ENCODE assay signal across 9 cellular contexts in the genomic region with DNA sequence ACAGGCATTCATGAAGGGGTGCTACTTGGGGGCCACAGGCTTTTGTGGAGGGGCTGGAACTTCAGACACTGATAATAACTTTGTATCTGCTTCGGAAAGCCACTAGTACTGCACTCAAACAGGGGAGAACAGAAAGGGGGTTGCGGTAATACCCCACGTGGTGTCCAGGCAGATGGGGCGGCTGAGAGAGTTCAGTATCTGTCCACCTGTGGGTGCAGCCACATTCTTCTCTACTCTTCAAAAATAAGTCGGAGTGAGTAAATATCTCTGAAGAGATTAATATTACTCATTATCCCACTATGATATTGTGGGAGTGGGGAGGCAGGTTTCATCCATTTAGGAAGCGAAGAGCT.
DNase-seq lines count a peak whose midpoint lies in the region; ATAC-seq and TF ChIP-seq lines count a peak whose summit lies in the region.
"Had no signal": no experiment of that assay in that cellular context is flagged by ENCODE, and none has a peak within 500 bp of the region (broad histone marks: within the 10 kb centered on the region; RNA-seq: fewer than 3 reads in every experiment).

No MANE protein-coding gene starts in this region.

- H3K9ac ChIP-seq in IMR-90 (ENCODE audit: low read depth, low read length) = no peak overlapping the region

- peak overlapping the region; percentile 59 for H2AK9ac ChIP-seq in IMR-90 (replicated peaks; ENCODE audit: low read depth, low read length, poor library complexity)

- H4K91ac ChIP-seq in IMR-90 (ENCODE audit: insufficient read depth, low read depth, low read length) = peak overlapping the region; percentile 82

- H3K27ac ChIP-seq in C4-2B (peak overlapping the region; percentile 82; the same call in 1 of the 2 replicates), IMR-90 (ENCODE audit: insufficient read depth, low read length) (peak overlapping the region; percentile 57; the same call in 1 of the 2 replicates), neutrophil (peak overlapping the region; percentile 79), adrenal gland (peak overlapping the region in 1 of 5 donors; percentile 90)

- peak overlapping the region; percentile 72 for H4K5ac ChIP-seq in IMR-90 (ENCODE audit: low read depth, low read length)

- peak overlapping the region; percentile 45 for H3K27ac Mint-ChIP-seq in chondrocyte (ENCODE audit: unreplicated experiment)

- WGBS in IMR-90 (ENCODE audit: extremely low coverage in 2 of 2, insufficient read length in 1 of 2), 2 experiments = no CpG with 5 or more reads among the region's 6 CpGs
- 82 to 86% (median 84%) methylated on average over 6 of the region's 6 CpGs for WGBS in adrenal gland, 4 donors

- POLR2A ChIA-PET in IMR-90 (lab: Charles Lee; ENCODE audit: unreplicated experiment) = interaction anchor here (0.6 to 2.1 kb wide), 2 partner anchors 101 to 177 kb away, joined by 5 to 29 read pairs; a partner anchor contains a TSS

- no peaks in the 10 kb centered on the region for H3K36me3 Mint-ChIP-seq in chondrocyte (ENCODE audit: low read depth)

- in situ Hi-C loops in IMR-90 (cut with MboI; ENCODE audit: low sequenced_read_pairs) = loop anchor here (5.0 to 10.0 kb wide), 3 partner anchors 96 to 428 kb away; no protein-coding TSS in a partner anchor

- H3K4me2 ChIP-seq in IMR-90 (ENCODE audit: low read depth, low read length) = peak overlapping the region; percentile 74

- ATAC-seq in IMR-90 (ENCODE audit: low read depth) (no peak), GM21717 (IDR thresholded peaks at IDR 0.05; ENCODE audit: unreplicated experiment) (no peak), GM18502 (IDR thresholded peaks at IDR 0.05; ENCODE audit: poor library complexity, unreplicated experiment) (no peak)

- peaks cover 67% of the 10 kb centered on the region for H3K4me1 Mint-ChIP-seq in chondrocyte (ENCODE audit: low read depth)

- peak overlapping the region; percentile 71 for H3K14ac ChIP-seq in IMR-90 (replicated peaks; ENCODE audit: low read depth, low read length)

- DNase-seq in IMR-90 (no peak), chondrocyte (ENCODE audit: low spot score) (no peak), adrenal gland (no peak), NCI-H2029 treated with DMSO at 0.1 percent for 48 hours (lab: John Stamatoyannopoulos, UW) (no peak)
- DNase-seq: activated CD4-positive, alpha-beta T cell treated with anti-CD3 and anti-CD28 coated beads for 4 hours had no signal

- peak overlapping the region; percentile 53 for H2AK5ac ChIP-seq in IMR-90 (ENCODE audit: low read depth, low read length)

- H3K4me3 ChIP-seq in IMR-90 (ENCODE audit: insufficient read depth, low read depth, low read length) (no peak overlapping the region), neutrophil (ENCODE audit: low read depth in 1 of 2, low read length in 1 of 2) (peak overlapping the region in 1 of 2 experiments; percentile 66), adrenal gland (peak overlapping the region in 1 of 4 donors; percentile 73)

- TF ChIP-seq POLR2A in IMR-90 (IDR thresholded peaks at IDR 0.05; ENCODE audit: low read depth, low read length) (no peak), adrenal gland (IDR thresholded peaks at IDR 0.05) (no peak)

- H2BK20ac ChIP-seq in IMR-90 (ENCODE audit: low read depth, low read length) = peak overlapping the region; percentile 22

- H4K8ac ChIP-seq in IMR-90 (ENCODE audit: low read depth in 2 of 2, low read length in 2 of 2) = peak overlapping the region; percentile 65 to 82; a peak in 3 of 4 replicates

- H3K79me1 ChIP-seq in IMR-90 (ENCODE audit: low read depth in 1 of 2, low read length in 2 of 2) = peaks cover 0 to 6% of the 10 kb centered on the region in 2 experiments; a peak in 2 of 4 replicates

- no peak overlapping the region for H2BK5ac ChIP-seq in IMR-90 (ENCODE audit: low read depth, low read length, poor library complexity, severe bottlenecking)

- H3K27me3 ChIP-seq in IMR-90 (ENCODE audit: control insufficient read depth, insufficient read depth, low read length) = no peaks in the 10 kb centered on the region; the same call in 1 of the 2 replicates
- no peaks in the 10 kb centered on the region for H3K27me3 ChIP-seq in neutrophil
- H3K27me3 ChIP-seq in adrenal gland = no peaks in the 10 kb centered on the region

- TF ChIP-seq RAD21 in IMR-90 (IDR thresholded peaks at IDR 0.05; ENCODE audit: low read length) = no peak

- TF ChIP-seq CTCF in C4-2B (conservative IDR thresholded peaks at IDR 0.05) (no peak), IMR-90 (conservative IDR thresholded peaks at IDR 0.05; ENCODE audit: low read depth, low read length) (no peak), chondrocyte (IDR thresholded peaks at IDR 0.05) (no peak), neutrophil (IDR thresholded peaks at IDR 0.05) (no peak), adrenal gland (IDR thresholded peaks at IDR 0.05) (no peak)

- H3K18ac ChIP-seq in IMR-90 (ENCODE audit: low read depth, low read length) = peak overlapping the region; percentile 77

- peak overlapping the region; percentile 90 for H2AFZ ChIP-seq in IMR-90 (replicated peaks; ENCODE audit: low read length, poor library complexity)

- H3K4me1 ChIP-seq in IMR-90 (ENCODE audit: control insufficient read depth, insufficient read depth, low read length) (peaks cover 22% of the 10 kb centered on the region), neutrophil (ENCODE audit: control insufficient read depth in 1 of 2, insufficient read depth in 1 of 2, low read depth in 1 of 2, low read length in 1 of 2) (peaks cover 28 to 33% of the 10 kb centered on the region in 2 experiments), adrenal gland (replicated peaks in 1 of 2) (peaks cover 14 to 37% of the 10 kb centered on the region in 2 donors)

- no peaks in the 10 kb centered on the region for H3K36me3 ChIP-seq in IMR-90 (ENCODE audit: control insufficient read depth, insufficient read depth, low read length)
- no peaks in the 10 kb centered on the region for H3K36me3 ChIP-seq in neutrophil
- no peaks in the 10 kb centered on the region for H3K36me3 ChIP-seq in adrenal gland (replicated peaks in 1 of 2)

- peak overlapping the region; percentile 74 for H3K23ac ChIP-seq in IMR-90 (ENCODE audit: low read depth, low read length)

- dilution Hi-C loops in IMR-90 (cut with HindIII; ENCODE audit: low sequenced_read_pairs, unreplicated experiment) = no loop called here

- H3K4me3 Mint-ChIP-seq in chondrocyte (ENCODE audit: unreplicated experiment) = peak overlapping the region; percentile 76

- peak overlapping the region; percentile 83 for H3K4ac ChIP-seq in IMR-90 (ENCODE audit: low read depth, low read length)

- no peaks in the 10 kb centered on the region for H3K9me3 Mint-ChIP-seq in chondrocyte (ENCODE audit: low read depth)

- H3K9me3 ChIP-seq in IMR-90 (ENCODE audit: control insufficient read depth, insufficient read depth, low read length) = no peaks in the 10 kb centered on the region
- H3K9me3 ChIP-seq in neutrophil = no peaks in the 10 kb centered on the region
- no peaks in the 10 kb centered on the region for H3K9me3 ChIP-seq in adrenal gland (replicated peaks in 1 of 3)

- no peaks in the 10 kb centered on the region for H3K27me3 Mint-ChIP-seq in chondrocyte (ENCODE audit: low read depth)

- H4K20me1 ChIP-seq in IMR-90 (ENCODE audit: insufficient read depth, low read length) = no peaks in the 10 kb centered on the region

- H3K56ac ChIP-seq in IMR-90 (ENCODE audit: extremely low read depth, insufficient read depth, low read length) = no peak overlapping the region

- H3K9me1 ChIP-seq in IMR-90 (ENCODE audit: insufficient read depth, low read length) = peaks cover 14% of the 10 kb centered on the region

- H2BK120ac ChIP-seq in IMR-90 (ENCODE audit: low read depth, low read length) = peak overlapping the region; percentile 76

- intact Hi-C loops in IMR-90 (cut with micrococcal nuclease) = loop anchor here (5.0 kb wide), 1 partner anchor 431 kb away; no protein-coding TSS in a partner anchor
- intact Hi-C loops in adrenal gland (cut with DNase I) = loop anchor here (5.0 to 10.0 kb wide), 6 partner anchors 66 to 428 kb away; a partner anchor contains a TSS

- no TSS peak for BruUV-seq in IMR-90 (replicated peaks; lab: Mats Ljungman, UMichigan)

- CTCF ChIA-PET in IMR-90 (lab: Yijun Ruan, JAX) = interaction anchor here (1.7 to 2.6 kb wide), 2 partner anchors 97 to 313 kb away, joined by 7 to 9 read pairs; no protein-coding TSS in a partner anchor

- H2BK15ac ChIP-seq in IMR-90 (ENCODE audit: low read depth, low read length) = peak overlapping the region; percentile 65; the same call in 1 of the 3 replicates

TF ChIP-seq in IMR-90, 13 proteins besides CTCF, POLR2A, EP300 and RAD21:
- TF ChIP-seq MXI1 (IDR thresholded peaks at IDR 0.05; ENCODE audit: borderline replicate concordance, low read depth, low read length) (no peak), MAFK (IDR thresholded peaks at IDR 0.05; ENCODE audit: low read depth, low read length) (no peak), CHD1 (IDR thresholded peaks at IDR 0.05; ENCODE audit: low read depth, low read length) (no peak), CEBPB (IDR thresholded peaks at IDR 0.05; ENCODE audit: low read depth, low read length) (no peak), SMC3 (IDR thresholded peaks at IDR 0.05; ENCODE audit: low read depth, low read length) (no peak), MAZ (IDR thresholded peaks at IDR 0.05; ENCODE audit: borderline replicate concordance, low read depth, low read length) (no peak)
